ENCODE assay signal across 20 cellular contexts in the genomic region with DNA sequence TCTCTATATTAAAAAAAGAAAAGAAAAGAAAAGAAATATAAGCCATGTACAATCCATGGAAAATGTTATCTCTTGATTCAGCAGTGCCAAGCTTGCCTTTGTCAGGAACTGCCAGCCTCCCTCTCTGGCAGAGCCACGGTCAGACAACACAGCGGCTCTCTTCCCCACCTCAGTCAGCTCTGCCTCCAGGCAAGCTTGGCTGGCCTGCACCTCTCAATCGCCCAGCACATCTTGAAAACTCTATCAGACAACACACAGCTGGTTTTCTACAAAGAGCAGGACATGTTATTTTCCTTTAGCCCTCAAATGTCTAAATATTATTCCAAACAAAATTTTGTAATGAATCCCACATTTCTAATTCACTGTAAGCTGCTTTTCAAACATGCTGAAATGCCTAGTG.
"Had no signal": no experiment of that assay in that cellular context is flagged by ENCODE, and none has a peak within 500 bp of the region (broad histone marks: within the 10 kb centered on the region; RNA-seq: fewer than 3 reads in every experiment).

No MANE protein-coding gene starts in this region.

- H3K4me3 ChIP-seq: esophagus squamous epithelium, left lung, tibial nerve, vagina had no signal

- H3K9me3 Mint-ChIP-seq: activated naive CD4-positive, alpha-beta T cell treated with anti-CD3 and anti-CD28 coated beads, Interleukin-2, amount 50 U/mL, for 72 hours; activated T-cell treated with anti-CD3 and anti-CD28 coated beads, Interleukin-2, amount 50 U/mL, for 72 hours; nephron had no signal

- DNase-seq: activated CD4-positive, alpha-beta T cell treated with anti-CD3 and anti-CD28 coated beads, Interleukin-2, amount 50 U/mL, for 4 hours; activated effector memory CD4-positive, alpha-beta T cell treated with anti-CD3 and anti-CD28 coated beads, Interleukin-2, amount 50 U/mL, for 16 hours; activated T-cell treated with anti-CD3 and anti-CD28 coated beads, Interleukin-2, amount 50 U/mL, for 72 hours; dermis blood vessel endothelial cell; effector memory CD4-positive, alpha-beta T cell; esophagus squamous epithelium; foreskin keratinocyte; left lung; mammary epithelial cell; midbrain; occipital lobe; stimulated activated CD4-positive, alpha-beta T cell treated with anti-CD3 and anti-CD28 coated beads, Interleukin-2, amount 100 ng/mL, for 24 hours; stimulated activated naive CD8-positive, alpha-beta T cell treated with anti-CD3 and anti-CD28 coated beads, Interleukin-15, Interleukin-2, amounts not matched to agents 100 U/mL and 50 U/mL, for 24 hours; substantia nigra; WERI-Rb-1 had no signal

- H3K36me3 ChIP-seq: esophagus squamous epithelium, left lung, tibial nerve, vagina, WERI-Rb-1 had no signal

- H3K4me1 ChIP-seq: esophagus squamous epithelium, foreskin keratinocyte, left lung, tibial nerve, vagina had no signal

- H3K36me3 Mint-ChIP-seq: activated naive CD4-positive, alpha-beta T cell treated with anti-CD3 and anti-CD28 coated beads, Interleukin-2, amount 50 U/mL, for 72 hours had no signal

- FAIRE-seq: endothelial cell of umbilical vein had no signal

- H3K27ac ChIP-seq: esophagus squamous epithelium, foreskin keratinocyte, left lung, tibial nerve, vagina, WERI-Rb-1 had no signal

- ATAC-seq: activated naive CD4-positive, alpha-beta T cell treated with anti-CD3 and anti-CD28 coated beads, Interleukin-2, amount 50 U/mL, for 72 hours; activated T-cell treated with anti-CD3 and anti-CD28 coated beads, Interleukin-2, amount 50 U/mL, for 72 hours; foreskin keratinocyte; left lung; stimulated activated naive CD8-positive, alpha-beta T cell treated with anti-CD3 and anti-CD28 coated beads, Interleukin-15, Interleukin-2, amounts not matched to agents 100 U/mL and 50 U/mL, for 24 hours had no signal

- H3K27me3 ChIP-seq: esophagus squamous epithelium, foreskin keratinocyte, left lung, tibial nerve, vagina had no signal

- H3K9me3 ChIP-seq: esophagus squamous epithelium, left lung, tibial nerve, vagina had no signal

- H3K27ac Mint-ChIP-seq: activated naive CD4-positive, alpha-beta T cell treated with anti-CD3 and anti-CD28 coated beads, Interleukin-2, amount 50 U/mL, for 72 hours; activated T-cell treated with anti-CD3 and anti-CD28 coated beads, Interleukin-2, amount 50 U/mL, for 72 hours; nephron had no signal

- H3K4me3 Mint-ChIP-seq: activated T-cell treated with anti-CD3 and anti-CD28 coated beads, Interleukin-2, amount 50 U/mL, for 72 hours; nephron had no signal
